In genomic region chr7:26474596-26474995, GRCh38 we compare ENCODE assay signal across 6 cellular contexts.
"Had no signal": no experiment of that assay in that cellular context is flagged by ENCODE, and none has a peak within 500 bp of the region (broad histone marks: within the 10 kb centered on the region; RNA-seq: fewer than 3 reads in every experiment).

No MANE protein-coding gene starts in this region.

- H2AFZ ChIP-seq: GM23338 had no signal

- H3K4me2 ChIP-seq: GM23338 had no signal

- DNase-seq: H9, HCEC 1CT, IMR-90, KG1 had no signal

- H3K4me3 ChIP-seq: GM23338, K562 had no signal
